8 cellular contexts compared by ENCODE assay signal in the genomic region with DNA sequence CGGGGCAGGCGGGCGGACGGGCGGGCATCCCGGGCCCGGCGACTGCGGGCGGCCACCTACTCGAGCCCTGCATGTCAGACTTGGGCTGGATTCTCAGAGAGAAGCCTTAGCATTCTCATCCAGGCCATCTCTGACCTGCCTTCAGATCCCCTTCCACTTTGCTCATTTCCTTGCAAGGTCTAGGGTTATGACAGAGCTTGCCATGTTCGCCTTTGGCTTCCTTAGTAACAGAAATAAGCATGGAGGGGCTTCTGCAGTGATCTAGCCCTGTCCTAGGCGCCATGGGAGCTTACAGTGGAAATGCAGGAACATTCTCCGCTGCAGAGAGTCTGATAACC. TPM values are rescaled to one million over a fixed set of nuclear protein-coding genes. Genes with fewer than 3 reads are reported as not detected.
A peak's percentile ranks its signal among the peaks of the same experiment; 100 is the strongest.
DNase-seq lines count a peak whose midpoint lies in the region; FAIRE-seq and TF ChIP-seq lines count a peak whose summit lies in the region.

No MANE protein-coding gene starts in this region.

- no peaks in the 10 kb centered on the region for H3K9me1 ChIP-seq in endothelial cell of umbilical vein (replicated peaks; ENCODE audit: control insufficient read depth, extremely low read depth, insufficient read depth, low read length)

- POLR2A ChIA-PET in endothelial cell of umbilical vein (lab: Charles Lee) = interaction anchor here (1.2 to 1.7 kb wide), 2 partner anchors 10 to 38 kb away, joined by 4 to 10 read pairs; no protein-coding TSS in a partner anchor

- CTCF ChIA-PET in endothelial cell of umbilical vein (lab: Charles Lee) = interaction anchor here (0.8 to 2.6 kb wide), 23 partner anchors 9 to 877 kb away, joined by 3 to 18 read pairs (median 5); no protein-coding TSS in a partner anchor

- H3K9me3 ChIP-seq in NT2/D1 (ENCODE audit: insufficient read depth, low read length) (no peaks in the 10 kb centered on the region), endothelial cell of umbilical vein (replicated peaks; ENCODE audit: control insufficient read depth, insufficient read depth, low read length) (no peaks in the 10 kb centered on the region), parathyroid adenoma (ENCODE audit: control insufficient read depth, low read length) (no peaks in the 10 kb centered on the region)

- FAIRE-seq in endothelial cell of umbilical vein (lab: Jason Lieb, UNC) (no peak), frontal cortex (lab: Jason Lieb, UNC) (no peak)

- TF ChIP-seq POLR2A in endothelial cell of umbilical vein (IDR thresholded peaks at IDR 0.05; ENCODE audit: low read depth, low read length) = no peak

- H3K27me3 ChIP-seq in NT2/D1 (ENCODE audit: insufficient read depth, insufficient read length) (no peaks in the 10 kb centered on the region), endothelial cell of umbilical vein (ENCODE audit: control insufficient read depth in 2 of 2, insufficient read depth in 2 of 2, low read length in 2 of 2) (no peaks in the 10 kb centered on the region), parathyroid adenoma (ENCODE audit: control insufficient read depth, insufficient read depth, low read length) (no peaks in the 10 kb centered on the region)

- no peak for TF ChIP-seq CTCF in endothelial cell of umbilical vein (IDR thresholded peaks at IDR 0.05; ENCODE audit: extremely low read depth in 1 of 2, insufficient read depth in 1 of 2, low read depth in 1 of 2, low read length in 2 of 2)
- TF ChIP-seq CTCF in parathyroid adenoma (IDR thresholded peaks at IDR 0.05) = no peak
- no peak for TF ChIP-seq CTCF in GM13977 (IDR thresholded peaks at IDR 0.05; ENCODE audit: extremely low read depth, insufficient read depth, missing control alignments)

- H3K27ac ChIP-seq in endothelial cell of umbilical vein (ENCODE audit: insufficient read depth, low read depth, low read length) (peak overlapping the region; percentile 65), parathyroid adenoma (peak overlapping the region; percentile 77)

- peak overlapping the region; percentile 94 for H3K4me2 ChIP-seq in endothelial cell of umbilical vein (ENCODE audit: insufficient read depth, low read length)
- H3K4me2 ChIP-seq in parathyroid adenoma (ENCODE audit: low read length) = peak overlapping the region; percentile 88

- H3K36me3 ChIP-seq in NT2/D1 (ENCODE audit: insufficient read depth, insufficient read length, low read length) (peaks cover 2% of the 10 kb centered on the region), endothelial cell of umbilical vein (ENCODE audit: control insufficient read depth in 2 of 2, extremely low read depth in 1 of 2, insufficient read depth in 2 of 2, low read length in 2 of 2) (no peaks in the 10 kb centered on the region), parathyroid adenoma (ENCODE audit: control insufficient read depth, insufficient read depth, low read length) (no peaks in the 10 kb centered on the region)

- peak; percentile 81 for DNase-seq in G401 (ENCODE audit: low spot score)
- DNase-seq in NT2/D1 (ENCODE audit: low read depth, low spot score) = no peak
- DNase-seq in endothelial cell of umbilical vein (ENCODE audit: low read depth, low spot score) = no peak
- no peak for DNase-seq in NCI-H2107 treated with DMSO at 0.1 percent for 48 hours (lab: John Stamatoyannopoulos, UW; ENCODE audit: unreplicated experiment)
- DNase-seq in COLO829 (ENCODE audit: low spot score) = no peak
- no peak for DNase-seq in frontal cortex (ENCODE audit: low spot score in 2 of 2)
- DNase-seq in GM13977 (ENCODE audit: low spot score) = no peak

- H3K79me2 ChIP-seq in endothelial cell of umbilical vein (ENCODE audit: control insufficient read depth, insufficient read depth, low read length) = peaks cover 35% of the 10 kb centered on the region
- H3K79me2 ChIP-seq in parathyroid adenoma = peaks cover 10% of the 10 kb centered on the region

- in situ Hi-C loops in G401 (cut with HindIII; ENCODE audit: low sequenced_read_pairs) (no loop called here), GM13977 (cut with MboI; ENCODE audit: low pct_unique_long_range_greater_than_20kb, low sequenced_read_pairs, unreplicated experiment) (no loop called here)

- dilution Hi-C loops in endothelial cell of umbilical vein (cut with MboI; ENCODE audit: extremely low pct_ligation_motif_present, low sequenced_read_pairs) = no loop called here

- peak overlapping the region; percentile 63 for H3K4me3 ChIP-seq in NT2/D1 (ENCODE audit: insufficient read length, low read depth)
- H3K4me3 ChIP-seq in endothelial cell of umbilical vein (replicated peaks in 1 of 3; ENCODE audit: insufficient read depth in 1 of 3, low read depth in 1 of 3, low read length in 3 of 3) = peak overlapping the region; percentile 60 to 95 (median 80)
- peak overlapping the region; percentile 52 for H3K4me3 ChIP-seq in parathyroid adenoma (ENCODE audit: low read depth, low read length)

- no peaks in the 10 kb centered on the region for H4K20me1 ChIP-seq in endothelial cell of umbilical vein (replicated peaks; ENCODE audit: control insufficient read depth, extremely low read depth, insufficient read depth, low read length)

- H2AFZ ChIP-seq in endothelial cell of umbilical vein (ENCODE audit: low read depth, low read length) = peak overlapping the region; percentile 100
- peak overlapping the region; percentile 91 for H2AFZ ChIP-seq in parathyroid adenoma

- H3K9ac ChIP-seq in NT2/D1 (ENCODE audit: insufficient read length, low read depth) (peak overlapping the region; percentile 76), endothelial cell of umbilical vein (replicated peaks; ENCODE audit: extremely low read depth, insufficient read depth, low read length) (peak overlapping the region; percentile 73), parathyroid adenoma (no peak overlapping the region)

- H3K4me1 ChIP-seq in NT2/D1 (ENCODE audit: insufficient read depth, insufficient read length) = no peaks in the 10 kb centered on the region
- peaks cover 14% of the 10 kb centered on the region for H3K4me1 ChIP-seq in endothelial cell of umbilical vein (ENCODE audit: control insufficient read depth, extremely low read depth, insufficient read depth, low read length)
- H3K4me1 ChIP-seq in parathyroid adenoma = peaks cover 11% of the 10 kb centered on the region

- intact Hi-C loops in endothelial cell of umbilical vein (cut with micrococcal nuclease) = loop anchor here (1.0 kb wide), 6 partner anchors 20 to 247 kb away; no protein-coding TSS in a partner anchor

- BruUV-seq in endothelial cell of umbilical vein (replicated peaks; lab: Mats Ljungman, UMichigan) = no TSS peak

TF ChIP-seq in endothelial cell of umbilical vein, 7 proteins besides CTCF, POLR2A, EP300 and RAD21:
- TF ChIP-seq GATA2 (IDR thresholded peaks at IDR 0.05; ENCODE audit: insufficient read depth, insufficient read length, low read depth, low read length) (no peak), JUN (IDR thresholded peaks at IDR 0.05; ENCODE audit: borderline replicate concordance, insufficient read depth, insufficient read length, low read depth) (no peak), POLR2AphosphoS5 (IDR thresholded peaks at IDR 0.05; ENCODE audit: insufficient read depth, low read depth, low read length) (no peak), FOS (IDR thresholded peaks at IDR 0.05; ENCODE audit: borderline replicate concordance, insufficient read depth, low read length) (no peak)
- TF ChIP-seq, protein P1, sequence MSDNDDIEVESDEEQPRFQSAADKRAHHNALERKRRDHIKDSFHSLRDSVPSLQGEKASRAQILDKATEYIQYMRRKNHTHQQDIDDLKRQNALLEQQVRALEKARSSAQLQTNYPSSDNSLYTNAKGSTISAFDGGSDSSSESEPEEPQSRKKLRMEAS (IDR thresholded peaks at IDR 0.05; ENCODE audit: insufficient read depth, insufficient read length) = no peak

RNA-seq across cellular contexts. Expression of gene ACVR1, which starts 0.6 kb away (rescaled TPM):
- 1.6 and 1.9 TPM in 2 replicates for total RNA-seq in G401 (2014; rRNA removed; shearing (Covaris generic))
- 33.6 and 38.3 TPM in 2 replicates for total RNA-seq in endothelial cell of umbilical vein
- 16.7 and 24.8 TPM in 2 replicates for polyA plus RNA-seq in endothelial cell of umbilical vein
- 28.4 and 30.5 TPM in 2 replicates for polyA plus RNA-seq in endothelial cell of umbilical vein (2011; cell fraction: cytosol; rRNA removed)
- 32.8 and 34.9 TPM in 2 replicates for polyA plus RNA-seq in endothelial cell of umbilical vein (2011; cell fraction: nucleus; rRNA removed)
- 37.1 and 41.6 TPM in 2 replicates for polyA plus RNA-seq in endothelial cell of umbilical vein (2012)
- 44.6 and 50.5 TPM in 2 replicates for polyA minus RNA-seq in endothelial cell of umbilical vein
- 1.7 TPM for polyA minus RNA-seq in endothelial cell of umbilical vein (2011; cell fraction: cytosol; rRNA and poly(A)+ RNA removed)
- 31.3 and 40.7 TPM in 2 replicates for polyA minus RNA-seq in endothelial cell of umbilical vein (2011; cell fraction: nucleus; rRNA and poly(A)+ RNA removed)
- total RNA-seq in frontal cortex = 14.7 TPM
